ENCODE assay signal across 8 cellular contexts in the genomic region with DNA sequence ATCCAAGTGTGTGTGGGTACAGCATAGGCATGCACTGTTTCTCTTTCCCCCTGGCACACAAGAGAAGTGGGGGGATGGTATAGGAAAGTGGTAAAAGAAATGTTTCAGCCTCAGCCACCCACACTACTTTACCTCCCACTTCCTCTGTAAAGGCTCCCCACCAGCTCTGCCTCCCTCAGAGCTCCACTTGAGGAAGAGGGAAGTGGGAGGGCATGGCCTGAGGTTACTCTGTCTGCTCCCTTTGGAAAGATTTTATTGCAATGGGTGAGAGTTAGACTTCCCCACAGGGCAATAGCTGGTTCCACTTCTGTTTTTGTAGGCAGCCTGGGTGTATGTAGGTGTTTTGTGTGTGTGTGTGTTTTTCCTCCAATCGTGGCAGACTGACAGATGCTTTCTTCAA.
A peak's percentile ranks its signal among the peaks of the same experiment; 100 is the strongest.
DNase-seq lines count a peak whose midpoint lies in the region; ATAC-seq and TF ChIP-seq lines count a peak whose summit lies in the region.

No MANE protein-coding gene starts in this region.

- H3K4ac ChIP-seq in H9 (ENCODE audit: low read depth, low read length), result no peak overlapping the region

- no peak overlapping the region for H4K91ac ChIP-seq in H9 (ENCODE audit: insufficient read length, low read depth, low read length)

- ATAC-seq in GM18502 (IDR thresholded peaks at IDR 0.05; ENCODE audit: poor library complexity, unreplicated experiment) (peak; percentile 80), HG02678 (IDR thresholded peaks at IDR 0.05; ENCODE audit: unreplicated experiment) (peak; percentile 63), naive B cell (ENCODE audit: low read depth in 2 of 2) (peak; percentile 62 to 74)

- H4K8ac ChIP-seq in H9 (replicated peaks; ENCODE audit: insufficient read length, low read depth, low read length), result no peak overlapping the region

- H3K23me2 ChIP-seq in H9 (ENCODE audit: insufficient read length, low read depth, low read length, poor library complexity, severe bottlenecking), result no peaks in the 10 kb centered on the region

- H3K36me3 ChIP-seq in smooth muscle cell (ENCODE audit: low read depth), result no peaks in the 10 kb centered on the region

- peaks cover 16 to 29% (median 21%) of the 10 kb centered on the region in 3 donors for H3K4me1 Mint-ChIP-seq in naive B cell
- peaks cover 14% of the 10 kb centered on the region for H3K4me1 Mint-ChIP-seq in activated CD4-positive, alpha-beta memory T cell treated with anti-CD3 and anti-CD28 coated beads, Interleukin-2, amount 10 ng/mL, durations not matched to agents 7 days and 5 days
- peaks cover 14 to 17% of the 10 kb centered on the region in 2 experiments for H3K4me1 Mint-ChIP-seq in H9

- TF ChIP-seq CTCF in smooth muscle cell (IDR thresholded peaks at IDR 0.05; ENCODE audit: borderline replicate concordance, insufficient read depth, poor library complexity, severe bottlenecking) (no peak), H9 (conservative IDR thresholded peaks at IDR 0.05) (no peak)

- 53% methylated on average over 1 of the region's 1 CpG for WGBS in smooth muscle cell (ENCODE audit: low lambda C conversion rate)
- no CpG with 5 or more reads among the region's 1 CpG for WGBS in H9 (ENCODE audit: extremely low coverage, insufficient read length, low lambda C conversion rate)

- peaks cover 7 to 21% of the 10 kb centered on the region in 2 donors for H3K36me3 Mint-ChIP-seq in naive B cell
- H3K36me3 Mint-ChIP-seq in activated CD4-positive, alpha-beta memory T cell treated with anti-CD3 and anti-CD28 coated beads, Interleukin-2, amount 10 ng/mL, durations not matched to agents 7 days and 5 days (ENCODE audit: low read depth), result peaks cover 6% of the 10 kb centered on the region
- H3K36me3 Mint-ChIP-seq in H9 (ENCODE audit: insufficient read depth in 1 of 3, low read depth in 3 of 3), result no peaks in the 10 kb centered on the region; a peak in 2 of 7 replicates

- no peak overlapping the region for H3K56ac ChIP-seq in H9 (ENCODE audit: insufficient read length, low read depth, low read length)

- H3K4me1 ChIP-seq in smooth muscle cell (ENCODE audit: low read depth) (peaks cover 4% of the 10 kb centered on the region), H9 (ENCODE audit: insufficient read depth, low read length) (no peaks in the 10 kb centered on the region)

- H3K9ac ChIP-seq in smooth muscle cell (ENCODE audit: low read depth), result no peak overlapping the region
- no peak overlapping the region for H3K9ac ChIP-seq in H9 (ENCODE audit: extremely low read depth, insufficient read length, low read length)

- no peak overlapping the region for H2BK15ac ChIP-seq in H9 (ENCODE audit: low read depth, low read length)

- H3K27ac ChIP-seq in smooth muscle cell (ENCODE audit: low read depth) (no peak overlapping the region), H9 (ENCODE audit: insufficient read length, low read depth, low read length) (no peak overlapping the region)

- H3K4me3 Mint-ChIP-seq in naive B cell (no peak overlapping the region), H9 (no peak overlapping the region)
- H3K4me3 Mint-ChIP-seq in activated CD4-positive, alpha-beta memory T cell treated with anti-CD3 and anti-CD28 coated beads, Interleukin-2, amount 10 ng/mL, durations not matched to agents 7 days and 5 days, result no peak overlapping the region

- no peak overlapping the region for H3K23ac ChIP-seq in H9 (ENCODE audit: insufficient read length, low read depth, low read length)

- H3K79me2 ChIP-seq in smooth muscle cell (ENCODE audit: low read depth), result no peaks in the 10 kb centered on the region
- H3K79me2 ChIP-seq in H9 (ENCODE audit: insufficient read depth, low read length), result no peaks in the 10 kb centered on the region

- H3K4me2 ChIP-seq in smooth muscle cell (no peak overlapping the region), H9 (ENCODE audit: insufficient read depth, insufficient read length, low read length) (no peak overlapping the region)

- no peaks in the 10 kb centered on the region for H3K27me3 ChIP-seq in smooth muscle cell (ENCODE audit: low read depth)
- H3K27me3 ChIP-seq in H9 (ENCODE audit: insufficient read depth, low read length), result no peaks in the 10 kb centered on the region

- peak overlapping the region in 4 of 6 donors; percentile 28 to 72 (median 40) for H3K27ac Mint-ChIP-seq in naive B cell
- H3K27ac Mint-ChIP-seq in activated CD4-positive, alpha-beta memory T cell treated with anti-CD3 and anti-CD28 coated beads, Interleukin-2, amount 10 ng/mL, durations not matched to agents 7 days and 5 days, result no peak overlapping the region
- peak overlapping the region in 1 of 3 experiments; percentile 38; a peak in 1 of 7 replicates for H3K27ac Mint-ChIP-seq in H9

- DNase-seq in SIG-M5 (lab: John Stamatoyannopoulos, UW), result peak; percentile 55
- DNase-seq in naive B cell, result no peak
- no peak for DNase-seq in activated CD4-positive, alpha-beta memory T cell treated with anti-CD3 and anti-CD28 coated beads, Interleukin-2, amount 10 ng/mL, durations not matched to agents 7 days and 5 days
- DNase-seq in activated CD4-positive, CD25-positive, alpha-beta regulatory T cell treated with anti-CD3 and anti-CD28 coated beads, Interleukin-2, amount 50 U/mL, for 72 hours, result no peak
- no peak for DNase-seq in smooth muscle cell (lab: John Stamatoyannopoulos, UW; ENCODE audit: unreplicated experiment)
- DNase-seq in H9, result no peak

- no peaks in the 10 kb centered on the region for H3K27me3 Mint-ChIP-seq in naive B cell
- H3K27me3 Mint-ChIP-seq in activated CD4-positive, alpha-beta memory T cell treated with anti-CD3 and anti-CD28 coated beads, Interleukin-2, amount 10 ng/mL, durations not matched to agents 7 days and 5 days, result no peaks in the 10 kb centered on the region
- no peaks in the 10 kb centered on the region for H3K27me3 Mint-ChIP-seq in H9 (ENCODE audit: low read depth)

- no peak overlapping the region for H2AK5ac ChIP-seq in H9 (ENCODE audit: insufficient read length, low read length)

- no peak overlapping the region for H2BK12ac ChIP-seq in H9 (ENCODE audit: insufficient read length, low read depth, low read length)

- no peak overlapping the region for H2BK120ac ChIP-seq in H9 (ENCODE audit: low read depth, low read length, poor library complexity, severe bottlenecking)

- H3F3A ChIP-seq in smooth muscle cell (ENCODE audit: low read depth), result no peaks in the 10 kb centered on the region

- no peak overlapping the region for H3K4me3 ChIP-seq in smooth muscle cell

- H2AFZ ChIP-seq in smooth muscle cell (ENCODE audit: low read depth), result no peak overlapping the region
- H2AFZ ChIP-seq in H9 (ENCODE audit: low read length), result no peak overlapping the region

- no peaks in the 10 kb centered on the region for H4K20me1 ChIP-seq in smooth muscle cell (ENCODE audit: low read depth)
- H4K20me1 ChIP-seq in H9 (ENCODE audit: control insufficient read depth, insufficient read depth, insufficient read length), result no peaks in the 10 kb centered on the region

- no peaks in the 10 kb centered on the region for H3K9me3 Mint-ChIP-seq in naive B cell
- H3K9me3 Mint-ChIP-seq in activated CD4-positive, alpha-beta memory T cell treated with anti-CD3 and anti-CD28 coated beads, Interleukin-2, amount 10 ng/mL, durations not matched to agents 7 days and 5 days, result no peaks in the 10 kb centered on the region
- no peaks in the 10 kb centered on the region for H3K9me3 Mint-ChIP-seq in H9

- no peak overlapping the region for H2BK20ac ChIP-seq in H9 (ENCODE audit: low read depth, low read length, poor library complexity, severe bottlenecking)

- CTCF ChIA-PET in activated CD4-positive, alpha-beta memory T cell treated with anti-CD3 and anti-CD28 coated beads, Interleukin-2, amount 10 ng/mL, durations not matched to agents 7 days and 5 days (lab: Charles Lee), result no interaction called here

- H3T11ph ChIP-seq in H9 (ENCODE audit: low read length), result no peak overlapping the region

- H3K14ac ChIP-seq in H9 (ENCODE audit: insufficient read depth, low read length), result no peak overlapping the region

- no peak overlapping the region for H2BK5ac ChIP-seq in H9 (ENCODE audit: insufficient read length, low read length)

- no peaks in the 10 kb centered on the region for H3K79me1 ChIP-seq in H9 (ENCODE audit: insufficient read depth, low read depth, low read length, poor library complexity, severe bottlenecking)

- no peaks in the 10 kb centered on the region for H3K9me3 ChIP-seq in smooth muscle cell (replicated peaks; ENCODE audit: low read depth)
- H3K9me3 ChIP-seq in H9 (ENCODE audit: control insufficient read depth, low read depth, low read length), result no peaks in the 10 kb centered on the region

- POLR2A ChIA-PET in activated CD4-positive, alpha-beta memory T cell treated with anti-CD3 and anti-CD28 coated beads, Interleukin-2, amount 10 ng/mL, durations not matched to agents 7 days and 5 days (lab: Charles Lee), result interaction anchor here (0.5 kb wide), 1 partner anchor 1620 kb away, joined by 3 read pairs; no protein-coding TSS in a partner anchor

- no peak overlapping the region for H3K18ac ChIP-seq in H9 (ENCODE audit: insufficient read length, low read depth, low read length)

- no peak overlapping the region for H4K5ac ChIP-seq in H9 (ENCODE audit: insufficient read length, low read depth, low read length)
